Comparison of ENCODE assay signal across 8 cellular contexts in genomic region chr5:154683101-154683757, GRCh38.
A peak's percentile ranks its signal among the peaks of the same experiment; 100 is the strongest.
DNase-seq lines count a peak whose midpoint lies in the region; ATAC-seq and TF ChIP-seq lines count a peak whose summit lies in the region.

No MANE protein-coding gene starts in this region.

- peak overlapping the region; percentile 71 for H2AK5ac ChIP-seq in mesenchymal stem cell (ENCODE audit: low read length, severe bottlenecking)

- no peak overlapping the region for H2BK5ac ChIP-seq in mesenchymal stem cell (ENCODE audit: low read depth, low read length, poor library complexity, severe bottlenecking)

- ATAC-seq in GM19452 (IDR thresholded peaks at IDR 0.05; ENCODE audit: unreplicated experiment) (peak; percentile 68), HG03460 (IDR thresholded peaks at IDR 0.05; ENCODE audit: unreplicated experiment) (peak; percentile 48)

- H3K4me3 ChIP-seq in BLaER1 (peak overlapping the region; percentile 65), mesenchymal stem cell (ENCODE audit: insufficient read depth in 1 of 2, low read depth in 1 of 2, low read length in 2 of 2) (peak overlapping the region; percentile 56 to 76)

- H2BK15ac ChIP-seq in mesenchymal stem cell (ENCODE audit: low read depth, poor library complexity, severe bottlenecking) = peak overlapping the region; percentile 62

- peak overlapping the region in 1 of 2 experiments; percentile 68 for H3K14ac ChIP-seq in mesenchymal stem cell (ENCODE audit: low read length in 2 of 2)

- H3K9me3 Mint-ChIP-seq in brain = peaks cover 6 to 19% (median 12%) of the 10 kb centered on the region in 5 experiments

- TF ChIP-seq CTCF in brain (conservative IDR thresholded peaks at IDR 0.05) = no peak

- peaks cover 8% of the 10 kb centered on the region for H3K4me1 ChIP-seq in BLaER1
- H3K4me1 ChIP-seq in mesenchymal stem cell (ENCODE audit: control insufficient read depth, insufficient read depth, low read depth, low read length) = peaks cover 4% of the 10 kb centered on the region

- peak overlapping the region; percentile 85 for H3K18ac ChIP-seq in mesenchymal stem cell (ENCODE audit: low read depth in 1 of 2, low read length in 2 of 2)

- H3K36me3 Mint-ChIP-seq in brain = peaks cover 4% of the 10 kb centered on the region

- H4K91ac ChIP-seq in mesenchymal stem cell (ENCODE audit: low read length) = peak overlapping the region; percentile 84

- H3K36me3 ChIP-seq in BLaER1 (no peaks in the 10 kb centered on the region), mesenchymal stem cell (ENCODE audit: control insufficient read depth in 1 of 2, insufficient read depth in 2 of 2, low read depth in 1 of 2, low read length in 2 of 2) (no peaks in the 10 kb centered on the region)

- peak overlapping the region; percentile 74 to 85 (median 81) for H3K4me3 Mint-ChIP-seq in brain

- peak overlapping the region; percentile 78 for H2BK120ac ChIP-seq in mesenchymal stem cell (ENCODE audit: low read depth, low read length)

- H3K4me2 ChIP-seq in BLaER1 = peak overlapping the region; percentile 95
- peak overlapping the region; percentile 83 for H3K4me2 ChIP-seq in mesenchymal stem cell (ENCODE audit: low read length, poor library complexity, severe bottlenecking)

- H3K4ac ChIP-seq in mesenchymal stem cell (ENCODE audit: low read depth in 1 of 2, low read length in 2 of 2) = peak overlapping the region in 1 of 2 experiments; percentile 93

- peak overlapping the region; percentile 67 for H2AFZ ChIP-seq in mesenchymal stem cell (ENCODE audit: low read depth, low read length)

- H3K4me1 Mint-ChIP-seq in brain = peaks cover 6% of the 10 kb centered on the region

- H3K27ac Mint-ChIP-seq in brain = peak overlapping the region; percentile 8 to 86 (median 65)

- H3K9me3 ChIP-seq in BLaER1 (peaks cover 4% of the 10 kb centered on the region; the same call in 1 of the 2 replicates), mesenchymal stem cell (ENCODE audit: control insufficient read depth, low read length) (peaks cover 7% of the 10 kb centered on the region)

- peak overlapping the region; percentile 68 for H3K27ac ChIP-seq in BLaER1
- peak overlapping the region; percentile 37 for H3K27ac ChIP-seq in mesenchymal stem cell (ENCODE audit: low read length, poor library complexity, severe bottlenecking)

- H3K9ac ChIP-seq in BLaER1 (peak overlapping the region; percentile 74), mesenchymal stem cell (ENCODE audit: low read length) (peak overlapping the region; percentile 63)

- peak overlapping the region in 1 of 2 experiments; percentile 65 for H3K23ac ChIP-seq in mesenchymal stem cell (ENCODE audit: low read length in 2 of 2)

- H3K79me1 ChIP-seq in mesenchymal stem cell (replicated peaks; ENCODE audit: low read length, poor library complexity, severe bottlenecking) = no peaks in the 10 kb centered on the region

- H4K8ac ChIP-seq in mesenchymal stem cell (ENCODE audit: low read length) = peak overlapping the region; percentile 84

- H3K27me3 ChIP-seq in BLaER1 (no peaks in the 10 kb centered on the region), mesenchymal stem cell (ENCODE audit: control insufficient read depth in 1 of 2, insufficient read depth in 1 of 2, low read length in 2 of 2) (no peaks in the 10 kb centered on the region)

- 50% methylated on average over 5 of the region's 16 CpGs for WGBS in mesenchymal stem cell

- no peaks in the 10 kb centered on the region for H3K27me3 Mint-ChIP-seq in brain

- DNase-seq in mesenchymal stem cell (peak; percentile 17), DMS79 treated with DMSO at 0.1 percent for 48 hours (lab: John Stamatoyannopoulos, UW) (no peak), middle frontal gyrus (ENCODE audit: extremely low spot score, low spot score) (no peak), nucleus accumbens (lab: John Stamatoyannopoulos, UW) (no peak)

- H4K20me1 ChIP-seq in BLaER1 = no peaks in the 10 kb centered on the region

- peak overlapping the region; percentile 87 to 97 for H2BK12ac ChIP-seq in mesenchymal stem cell (ENCODE audit: low read length in 2 of 2)
